ENCODE assay signal across 19 cellular contexts in the genomic region with DNA sequence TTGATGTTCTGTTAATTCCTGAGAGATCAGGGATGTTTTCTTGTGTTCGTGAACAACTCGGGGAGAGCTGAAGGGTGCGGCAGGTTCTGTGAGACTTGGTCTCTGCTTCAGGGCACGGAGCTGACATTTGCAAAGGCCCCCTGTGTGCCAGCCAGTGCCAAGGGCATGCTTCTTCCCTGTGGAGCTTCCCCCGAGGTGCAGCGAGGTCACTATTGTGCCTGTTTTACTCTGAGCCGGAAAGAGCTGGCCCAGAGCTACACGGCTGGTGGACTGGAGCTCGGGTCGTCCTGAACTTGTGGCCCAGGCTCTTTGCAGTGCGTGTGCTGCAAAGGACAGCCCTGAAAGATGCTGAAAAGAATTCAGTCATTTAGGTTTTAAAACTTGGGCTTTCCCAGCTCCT.
"Had no signal": no experiment of that assay in that cellular context is flagged by ENCODE, and none has a peak within 500 bp of the region (broad histone marks: within the 10 kb centered on the region; RNA-seq: fewer than 3 reads in every experiment).

No MANE protein-coding gene starts in this region.

- ATAC-seq: activated T-helper 17 cell treated with anti-CD3 and anti-CD28 coated beads, Interleukin-2, amount 50 U/mL, for 72 hours; gastroesophageal sphincter; stimulated activated effector memory CD8-positive, alpha-beta T cell treated with anti-CD3 and anti-CD28 coated beads, Interleukin-12 subunit alpha, Interleukin-12 subunit beta, amount 100 ng/mL, for 72 hours; T-helper 17 cell had no signal

- H3K9me3 ChIP-seq: esophagus muscularis mucosa, gastroesophageal sphincter, testis had no signal

- H3K27me3 ChIP-seq: testis had no signal

- H3K27ac ChIP-seq: testis, VCaP had no signal

- DNase-seq: activated CD4-positive, alpha-beta T cell treated with anti-CD3 and anti-CD28 coated beads, Interleukin-2, amount 50 U/mL, for 48 hours; activated naive CD4-positive, alpha-beta T cell treated with anti-CD3 and anti-CD28 coated beads for 36 hours; activated T-cell treated with anti-CD3 and anti-CD28 coated beads for 4 hours; anterior cingulate cortex; cortex of kidney; immature natural killer cell; kidney glomerular epithelial cell; midbrain; nucleus accumbens; stimulated activated CD4-positive, alpha-beta T cell treated with anti-CD3 and anti-CD28 coated beads, Interleukin-15, amount 100 ng/mL, for 24 hours; stimulated activated CD4-positive, alpha-beta T cell treated with anti-CD3 and anti-CD28 coated beads, Interleukin-4, amount 100 ng/mL, for 1 hour; T-helper 17 cell; testis had no signal

- H3K36me3 ChIP-seq: esophagus muscularis mucosa, gastroesophageal sphincter had no signal

- H3K4me3 ChIP-seq: esophagus muscularis mucosa, gastroesophageal sphincter, skin epidermis, testis had no signal
